ENCODE assay signal across 17 cellular contexts in genomic region chr20:46356195-46357029, GRCh38. TPM values are rescaled to one million over a fixed set of nuclear protein-coding genes. Genes with fewer than 3 reads are reported as not detected.
DNase-seq lines count a peak whose midpoint lies in the region; ATAC-seq and TF ChIP-seq lines count a peak whose summit lies in the region.
"Had no signal": no experiment of that assay in that cellular context is flagged by ENCODE, and none has a peak within 500 bp of the region (broad histone marks: within the 10 kb centered on the region; RNA-seq: fewer than 3 reads in every experiment).

No MANE protein-coding gene starts in this region.

- H3K9me3 Mint-ChIP-seq in activated naive CD4-positive, alpha-beta T cell treated with anti-CD3 and anti-CD28 coated beads, Interleukin-2, amount 10 ng/mL, durations not matched to agents 7 days and 5 days, result no peaks in the 10 kb centered on the region
- no peaks in the 10 kb centered on the region for H3K9me3 Mint-ChIP-seq in activated naive CD4-positive, alpha-beta T cell treated with anti-CD3 and anti-CD28 coated beads for 36 hours
- no peaks in the 10 kb centered on the region for H3K9me3 Mint-ChIP-seq in activated naive CD8-positive, alpha-beta T cell treated with anti-CD3 and anti-CD28 coated beads for 36 hours

- H3K36me3 Mint-ChIP-seq in activated naive CD4-positive, alpha-beta T cell treated with anti-CD3 and anti-CD28 coated beads, Interleukin-2, amount 10 ng/mL, durations not matched to agents 7 days and 5 days, result peaks cover 52% of the 10 kb centered on the region
- H3K36me3 Mint-ChIP-seq in activated naive CD4-positive, alpha-beta T cell treated with anti-CD3 and anti-CD28 coated beads for 36 hours (ENCODE audit: low read depth), result peaks cover 21% of the 10 kb centered on the region
- H3K36me3 Mint-ChIP-seq in activated naive CD8-positive, alpha-beta T cell treated with anti-CD3 and anti-CD28 coated beads for 36 hours, result peaks cover 19% of the 10 kb centered on the region

- TF ChIP-seq POLR2A in gastroesophageal sphincter (IDR thresholded peaks at IDR 0.05), result no peak

- no peaks in the 10 kb centered on the region for H3K27me3 Mint-ChIP-seq in activated naive CD4-positive, alpha-beta T cell treated with anti-CD3 and anti-CD28 coated beads, Interleukin-2, amount 10 ng/mL, durations not matched to agents 7 days and 5 days
- no peaks in the 10 kb centered on the region for H3K27me3 Mint-ChIP-seq in activated naive CD4-positive, alpha-beta T cell treated with anti-CD3 and anti-CD28 coated beads for 36 hours (ENCODE audit: low read depth)
- H3K27me3 Mint-ChIP-seq in activated naive CD8-positive, alpha-beta T cell treated with anti-CD3 and anti-CD28 coated beads for 36 hours, result no peaks in the 10 kb centered on the region

- TF ChIP-seq EP300 in gastroesophageal sphincter (IDR thresholded peaks at IDR 0.05), result no peak

- no peak for DNase-seq in activated naive CD4-positive, alpha-beta T cell treated with anti-CD3 and anti-CD28 coated beads, Interleukin-2, amount 10 ng/mL, durations not matched to agents 7 days and 5 days
- no peak for DNase-seq in activated naive CD4-positive, alpha-beta T cell treated with anti-CD3 and anti-CD28 coated beads for 36 hours
- DNase-seq in activated naive CD8-positive, alpha-beta T cell treated with anti-CD3 and anti-CD28 coated beads for 36 hours, result no peak
- no peak for DNase-seq in iPS-NIHi7 (ENCODE audit: extremely low spot score)
- DNase-seq in NCI-H1048 (lab: John Stamatoyannopoulos, UW), result no peak
- DNase-seq: activated CD8-positive, alpha-beta memory T cell treated with anti-CD3 and anti-CD28 coated beads for 24 hours; cerebellar nuclear complex; GM23248; kidney glomerular epithelial cell; stimulated activated CD4-positive, alpha-beta T cell treated with anti-CD3 and anti-CD28 coated beads, Interleukin-1b, Interleukin-23, amount 100 ng/mL, for 48 hours had no signal

- TF ChIP-seq CTCF in gastroesophageal sphincter (IDR thresholded peaks at IDR 0.05), result no peak

- H3K27ac Mint-ChIP-seq in activated naive CD4-positive, alpha-beta T cell treated with anti-CD3 and anti-CD28 coated beads, Interleukin-2, amount 10 ng/mL, durations not matched to agents 7 days and 5 days, result peak overlapping the region; percentile 47
- H3K27ac Mint-ChIP-seq in activated naive CD4-positive, alpha-beta T cell treated with anti-CD3 and anti-CD28 coated beads for 36 hours, result no peak overlapping the region
- H3K27ac Mint-ChIP-seq in activated naive CD8-positive, alpha-beta T cell treated with anti-CD3 and anti-CD28 coated beads for 36 hours, result peak overlapping the region; percentile 82

- H3K27me3 ChIP-seq in gastroesophageal sphincter, result no peaks in the 10 kb centered on the region
- no peaks in the 10 kb centered on the region for H3K27me3 ChIP-seq in subcutaneous abdominal adipose tissue (ENCODE audit: control insufficient read depth in 5 of 5, insufficient read depth in 4 of 5, low read length in 5 of 5)
- H3K27me3 ChIP-seq: heart right ventricle had no signal

- H3K9ac ChIP-seq in subcutaneous abdominal adipose tissue (ENCODE audit: low read length in 5 of 5), result peak overlapping the region in 3 of 5 donors; percentile 12 to 34 (median 12)
- H3K9ac ChIP-seq: GM23248 had no signal

- H3K4me1 Mint-ChIP-seq in activated naive CD4-positive, alpha-beta T cell treated with anti-CD3 and anti-CD28 coated beads, Interleukin-2, amount 10 ng/mL, durations not matched to agents 7 days and 5 days, result peaks cover 36% of the 10 kb centered on the region
- peaks cover 43% of the 10 kb centered on the region for H3K4me1 Mint-ChIP-seq in activated naive CD4-positive, alpha-beta T cell treated with anti-CD3 and anti-CD28 coated beads for 36 hours (ENCODE audit: low read depth)
- H3K4me1 Mint-ChIP-seq in activated naive CD8-positive, alpha-beta T cell treated with anti-CD3 and anti-CD28 coated beads for 36 hours, result peaks cover 45% of the 10 kb centered on the region

- H3K36me3 ChIP-seq in gastroesophageal sphincter (peaks cover 0 to 31% of the 10 kb centered on the region in 2 donors), subcutaneous abdominal adipose tissue (ENCODE audit: control insufficient read depth in 5 of 5, insufficient read depth in 5 of 5, low read length in 5 of 5) (peaks cover 0 to 45% (median 20%) of the 10 kb centered on the region in 5 donors)
- H3K36me3 ChIP-seq: WERI-Rb-1 had no signal

- WGBS in gastroesophageal sphincter (ENCODE audit: low coverage in 1 of 2), 2 donors, result 27% methylated on average over 9 of the region's 23 CpGs; no CpG with 5 or more reads in 1 of the 2 donors

- H3K4me3 ChIP-seq in gastroesophageal sphincter, result peak overlapping the region in 1 of 2 donors; percentile 8
- peak overlapping the region in 1 of 5 donors; percentile 4 for H3K4me3 ChIP-seq in subcutaneous abdominal adipose tissue (ENCODE audit: low read depth in 1 of 5, low read length in 5 of 5)
- H3K4me3 ChIP-seq: GM23248, SK-N-MC had no signal

- H3K9me3 ChIP-seq in gastroesophageal sphincter (no peaks in the 10 kb centered on the region), subcutaneous abdominal adipose tissue (ENCODE audit: control insufficient read depth in 5 of 5, low read length in 5 of 5) (no peaks in the 10 kb centered on the region)
- H3K9me3 ChIP-seq: heart right ventricle had no signal

- CTCF ChIA-PET in activated naive CD4-positive, alpha-beta T cell treated with anti-CD3 and anti-CD28 coated beads, Interleukin-2, amount 10 ng/mL, durations not matched to agents 7 days and 5 days (lab: Charles Lee), result interaction anchor here (1.4 kb wide), 1 partner anchor 11 kb away, joined by 4 read pairs; no protein-coding TSS in a partner anchor
- CTCF ChIA-PET in activated naive CD4-positive, alpha-beta T cell treated with anti-CD3 and anti-CD28 coated beads for 36 hours (lab: Charles Lee), result interaction anchor here (2.5 kb wide), 1 partner anchor 7 kb away, joined by 11 read pairs; no protein-coding TSS in a partner anchor

- intact Hi-C loops in activated naive CD4-positive, alpha-beta T cell treated with anti-CD3 and anti-CD28 coated beads for 36 hours (cut with micrococcal nuclease), result no loop called here

- no peak overlapping the region for H3K4me3 Mint-ChIP-seq in activated naive CD4-positive, alpha-beta T cell treated with anti-CD3 and anti-CD28 coated beads, Interleukin-2, amount 10 ng/mL, durations not matched to agents 7 days and 5 days
- H3K4me3 Mint-ChIP-seq in activated naive CD4-positive, alpha-beta T cell treated with anti-CD3 and anti-CD28 coated beads for 36 hours, result no peak overlapping the region
- H3K4me3 Mint-ChIP-seq in activated naive CD8-positive, alpha-beta T cell treated with anti-CD3 and anti-CD28 coated beads for 36 hours, result no peak overlapping the region

- peak overlapping the region in 3 of 4 donors; percentile 60 to 71 (median 62) for H3K27ac ChIP-seq in gastroesophageal sphincter
- no peak overlapping the region for H3K27ac ChIP-seq in subcutaneous abdominal adipose tissue (ENCODE audit: low read depth, low read length)
- H3K27ac ChIP-seq: GM23248, SK-N-MC had no signal

- peaks cover 0 to 56% (median 18%) of the 10 kb centered on the region in 3 donors for H3K4me1 ChIP-seq in gastroesophageal sphincter
- peaks cover 11 to 46% (median 42%) of the 10 kb centered on the region in 5 donors for H3K4me1 ChIP-seq in subcutaneous abdominal adipose tissue (ENCODE audit: control insufficient read depth in 5 of 5, insufficient read depth in 5 of 5, low read length in 5 of 5)

- no peak for ATAC-seq in gastroesophageal sphincter
- no peak for ATAC-seq in HG02763 (IDR thresholded peaks at IDR 0.05; ENCODE audit: unreplicated experiment)

RNA-seq across cellular contexts. Expression of gene CDH22, which starts 48.1 kb away (rescaled TPM):
- under 1 TPM in 1 of 2 experiments, not detected in 1; 0.07 TPM for total RNA-seq in activated naive CD4-positive, alpha-beta T cell treated with anti-CD3 and anti-CD28 coated beads for 36 hours
- total RNA-seq in activated naive CD8-positive, alpha-beta T cell treated with anti-CD3 and anti-CD28 coated beads for 36 hours, result under 1 TPM in 1 of 2 experiments, not detected in 1; 0.12 TPM
- under 1 TPM in 1 of 4 donors, not detected in 3; 0.15 TPM for total RNA-seq in gastroesophageal sphincter
- total RNA-seq: GM23248, pulmonary artery endothelial cell had no signal

RNA-seq across cellular contexts. Expression of gene ELMO2, which starts 50.0 kb away (rescaled TPM):
- total RNA-seq in activated naive CD4-positive, alpha-beta T cell treated with anti-CD3 and anti-CD28 coated beads for 36 hours, result 10 to 100 TPM; 76.8 to 81.0 TPM
- total RNA-seq in activated naive CD8-positive, alpha-beta T cell treated with anti-CD3 and anti-CD28 coated beads for 36 hours, result 10 to 100 TPM; 33.3 to 36.0 TPM
- 10 to 100 TPM; 41.6 to 69.1 (median 53.8) TPM for total RNA-seq in gastroesophageal sphincter
